In genomic region chr19:34577056-34577455, GRCh38 we compare ENCODE assay signal across 20 cellular contexts.
"Had no signal": no experiment of that assay in that cellular context is flagged by ENCODE, and none has a peak within 500 bp of the region (broad histone marks: within the 10 kb centered on the region; RNA-seq: fewer than 3 reads in every experiment).

No MANE protein-coding gene starts in this region.

- DNase-seq: activated CD4-positive, alpha-beta T cell treated with anti-CD3 and anti-CD28 coated beads, Interleukin-2, amount 10 ng/mL, durations not matched to agents 24 days and 14 days; activated CD8-positive, alpha-beta T cell treated with anti-CD3 and anti-CD28 coated beads for 36 hours; activated T-cell treated with anti-CD3 and anti-CD28 coated beads, Interleukin-2, amount 50 U/mL, for 1 hour; adrenal gland; brain microvascular endothelial cell; caudate nucleus; foreskin fibroblast; lower lobe of right lung; mucosa of descending colon; nephron progenitor cell; stimulated activated CD4-positive, alpha-beta T cell treated with anti-CD3 and anti-CD28 coated beads, Interleukin-2, amount 100 ng/mL, for 48 hours; stimulated activated CD8-positive, alpha-beta memory T cell treated with anti-CD3 and anti-CD28 coated beads, Interleukin-4, amount 100 ng/mL, for 48 hours; stimulated activated naive B cell treated with anti-CD40 and anti-IgM and Interleukin-4, amounts not matched to agents 10 μg/mL and 1 μg/mL and 100 μg/mL, for 72 hours; SW 1271; T-helper 17 cell; transverse colon; uterus had no signal

- H3K4me3 ChIP-seq: adrenal gland, ascending aorta, lower lobe of right lung, mucosa of descending colon, transverse colon, uterus had no signal

- H3K27ac ChIP-seq: adrenal gland, ascending aorta, brain microvascular endothelial cell, lower lobe of right lung, transverse colon, uterus had no signal

- H3K27ac Mint-ChIP-seq: activated CD4-positive, alpha-beta T cell treated with anti-CD3 and anti-CD28 coated beads, Interleukin-2, amount 10 ng/mL, durations not matched to agents 24 days and 14 days; activated CD8-positive, alpha-beta T cell treated with anti-CD3 and anti-CD28 coated beads for 36 hours; activated naive CD8-positive, alpha-beta T cell; nephron progenitor cell; progenitor cell of endocrine pancreas; stimulated activated naive B cell treated with anti-CD40 and anti-IgM and Interleukin-4, amounts not matched to agents 10 μg/mL and 1 μg/mL and 100 μg/mL, for 72 hours; T-helper 17 cell had no signal

- H3K9me3 ChIP-seq: adrenal gland, lower lobe of right lung, mucosa of descending colon, transverse colon, uterus had no signal

- H3K4me1 Mint-ChIP-seq: activated CD4-positive, alpha-beta T cell treated with anti-CD3 and anti-CD28 coated beads, Interleukin-2, amount 10 ng/mL, durations not matched to agents 24 days and 14 days; nephron progenitor cell; stimulated activated naive B cell treated with anti-CD40 and anti-IgM and Interleukin-4, amounts not matched to agents 10 μg/mL and 1 μg/mL and 100 μg/mL, for 72 hours had no signal

- H3K4me3 Mint-ChIP-seq: activated CD4-positive, alpha-beta T cell treated with anti-CD3 and anti-CD28 coated beads, Interleukin-2, amount 10 ng/mL, durations not matched to agents 24 days and 14 days; activated CD8-positive, alpha-beta T cell treated with anti-CD3 and anti-CD28 coated beads for 36 hours; activated naive CD8-positive, alpha-beta T cell; nephron progenitor cell; stimulated activated naive B cell treated with anti-CD40 and anti-IgM and Interleukin-4, amounts not matched to agents 10 μg/mL and 1 μg/mL and 100 μg/mL, for 72 hours; T-helper 17 cell had no signal

- H3K27me3 ChIP-seq: adrenal gland, ascending aorta, brain microvascular endothelial cell, transverse colon, uterus had no signal

- H3K27me3 Mint-ChIP-seq: activated CD4-positive, alpha-beta T cell treated with anti-CD3 and anti-CD28 coated beads, Interleukin-2, amount 10 ng/mL, durations not matched to agents 24 days and 14 days had no signal

- H3K4me1 ChIP-seq: adrenal gland, ascending aorta, lower lobe of right lung, transverse colon, uterus had no signal

- H3K36me3 ChIP-seq: adrenal gland, ascending aorta, brain microvascular endothelial cell, lower lobe of right lung, transverse colon, uterus had no signal
